In genomic region chr1:994546-994945, GRCh38 we compare ENCODE assay signal across 7 cellular contexts. TPM values are rescaled to one million over a fixed set of nuclear protein-coding genes. Genes with fewer than 3 reads are reported as not detected.
"Had no signal": no experiment of that assay in that cellular context is flagged by ENCODE, and none has a peak within 500 bp of the region (broad histone marks: within the 10 kb centered on the region; RNA-seq: fewer than 3 reads in every experiment).

No MANE protein-coding gene starts in this region.

RNA-seq across cellular contexts. Expression of gene PERM1, which starts 12.7 kb away (rescaled TPM):
- total RNA-seq: lung microvascular endothelial cell, pulmonary artery endothelial cell, smooth muscle cell, vagina had no signal
- polyA plus RNA-seq: neural cell had no signal

RNA-seq across cellular contexts. Expression of gene PLEKHN1, which starts 28.3 kb away (rescaled TPM):
- total RNA-seq: left ventricle myocardium inferior, occipital lobe had no signal
